In the genomic region with DNA sequence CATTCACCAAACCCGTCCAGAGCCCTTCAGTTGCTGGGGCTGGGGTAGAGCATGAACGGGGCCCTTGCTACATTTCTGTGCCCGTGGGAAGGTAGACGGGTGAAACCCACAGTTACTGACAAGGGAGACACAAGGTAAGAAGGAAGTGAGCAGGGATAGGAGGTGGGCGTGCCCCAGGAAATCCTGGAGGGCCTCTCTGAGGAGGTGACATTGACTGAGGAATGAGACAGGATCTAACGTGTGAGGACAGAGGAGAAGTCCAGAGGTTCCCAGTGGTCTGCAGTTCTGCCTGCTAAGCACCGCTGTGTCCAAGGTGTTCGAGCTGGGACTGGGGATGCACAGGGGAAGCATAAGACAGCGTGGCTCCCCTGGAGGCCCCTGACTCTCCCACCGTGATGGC, we compare ENCODE assay signal across 21 cellular contexts.
A peak's percentile ranks its signal among the peaks of the same experiment; 100 is the strongest.
DNase-seq lines count a peak whose midpoint lies in the region; ATAC-seq, FAIRE-seq and TF ChIP-seq lines count a peak whose summit lies in the region.
"Had no signal": no experiment of that assay in that cellular context is flagged by ENCODE, and none has a peak within 500 bp of the region (broad histone marks: within the 10 kb centered on the region; RNA-seq: fewer than 3 reads in every experiment).

No MANE protein-coding gene starts in this region.

- TF ChIP-seq CTCF in natural killer cell (IDR thresholded peaks at IDR 0.05) (no peak), K562 (IDR thresholded peaks at IDR 0.05 in 2 of 3, conservative IDR thresholded peaks at IDR 0.05 in 1 of 3; ENCODE audit: insufficient read depth in 2 of 3, low read depth in 1 of 3, low read length in 3 of 3) (no peak), neural crest cell (conservative IDR thresholded peaks at IDR 0.05) (no peak), upper lobe of left lung (IDR thresholded peaks at IDR 0.05) (no peak)

- H3K27me3 Mint-ChIP-seq in natural killer cell treated with Interleukin-12 subunit alpha and Interleukin-12 subunit beta and Interleukin-15 and Interleukin-18, amount 100 ng/mL, for 72 hours = no peaks in the 10 kb centered on the region
- H3K27me3 Mint-ChIP-seq in natural killer cell (ENCODE audit: low read depth in 2 of 2) = no peaks in the 10 kb centered on the region
- no peaks in the 10 kb centered on the region for H3K27me3 Mint-ChIP-seq in neural crest cell (ENCODE audit: low read depth)
- H3K27me3 Mint-ChIP-seq: B cell; CD4-positive, CD25-positive, alpha-beta regulatory T cell had no signal

- peaks cover 15 to 65% of the 10 kb centered on the region in 2 experiments; a peak in 4 of 5 replicates for H3K27me3 ChIP-seq in K562 (ENCODE audit: control insufficient read depth in 2 of 2, insufficient read depth in 2 of 2, low read length in 2 of 2)
- H3K27me3 ChIP-seq in upper lobe of left lung = no peaks in the 10 kb centered on the region
- H3K27me3 ChIP-seq: BLaER1 had no signal

- TF ChIP-seq POLR2A in K562 (conservative IDR thresholded peaks at IDR 0.05) (no peak), upper lobe of left lung (IDR thresholded peaks at IDR 0.05) (no peak)

- H3K4me3 ChIP-seq in K562 (no peak overlapping the region), upper lobe of left lung (no peak overlapping the region)
- H3K4me3 ChIP-seq: BLaER1, GM12878 had no signal

- H3K4me1 Mint-ChIP-seq in natural killer cell treated with Interleukin-12 subunit alpha and Interleukin-12 subunit beta and Interleukin-15 and Interleukin-18, amount 100 ng/mL, for 72 hours (ENCODE audit: low read depth in 2 of 2) = no peaks in the 10 kb centered on the region
- no peaks in the 10 kb centered on the region for H3K4me1 Mint-ChIP-seq in natural killer cell
- peaks cover 4% of the 10 kb centered on the region for H3K4me1 Mint-ChIP-seq in neural crest cell
- H3K4me1 Mint-ChIP-seq: B cell; CD4-positive, CD25-positive, alpha-beta regulatory T cell had no signal

- H3K9me3 ChIP-seq in K562 (replicated peaks; ENCODE audit: control insufficient read depth, insufficient read depth, low read depth, low read length) (no peaks in the 10 kb centered on the region), upper lobe of left lung (no peaks in the 10 kb centered on the region)
- H3K9me3 ChIP-seq: BLaER1 had no signal

- intact Hi-C loops in natural killer cell (cut with micrococcal nuclease) = no loop called here
- intact Hi-C loops in K562 (cut with micrococcal nuclease) = no loop called here

- no peak for TF ChIP-seq EP300 in K562 (IDR thresholded peaks at IDR 0.05; ENCODE audit: low read length)
- TF ChIP-seq EP300 in upper lobe of left lung (IDR thresholded peaks at IDR 0.05) = no peak

- no peaks in the 10 kb centered on the region for H3K79me2 ChIP-seq in K562 (ENCODE audit: control insufficient read depth, insufficient read depth, low read length)

- H3K36me3 ChIP-seq in K562 (ENCODE audit: control insufficient read depth, insufficient read depth, low read length) = no peaks in the 10 kb centered on the region
- no peaks in the 10 kb centered on the region for H3K36me3 ChIP-seq in upper lobe of left lung
- H3K36me3 ChIP-seq: BLaER1 had no signal

- H3K9me3 Mint-ChIP-seq in natural killer cell treated with Interleukin-12 subunit alpha and Interleukin-12 subunit beta and Interleukin-15 and Interleukin-18, amount 100 ng/mL, for 72 hours = peaks cover 3% of the 10 kb centered on the region
- peaks cover 4 to 7% of the 10 kb centered on the region in 2 donors for H3K9me3 Mint-ChIP-seq in natural killer cell
- H3K9me3 Mint-ChIP-seq in neural crest cell = no peaks in the 10 kb centered on the region
- H3K9me3 Mint-ChIP-seq: CD8-positive, alpha-beta T cell had no signal

- no peak overlapping the region for H2AFZ ChIP-seq in K562 (ENCODE audit: low read depth, low read length)

- no peak overlapping the region for H3K4me3 Mint-ChIP-seq in natural killer cell treated with Interleukin-12 subunit alpha and Interleukin-12 subunit beta and Interleukin-15 and Interleukin-18, amount 100 ng/mL, for 72 hours
- H3K4me3 Mint-ChIP-seq in natural killer cell (no peak overlapping the region), neural crest cell (no peak overlapping the region)
- H3K4me3 Mint-ChIP-seq: B cell; CD4-positive, CD25-positive, alpha-beta regulatory T cell; CD8-positive, alpha-beta T cell had no signal

- no peak overlapping the region for H3K9ac ChIP-seq in K562 (ENCODE audit: insufficient read depth in 1 of 2, low read depth in 2 of 2, low read length in 2 of 2)
- H3K9ac ChIP-seq: BLaER1 had no signal

- no peaks in the 10 kb centered on the region for H3K9me1 ChIP-seq in K562 (ENCODE audit: control insufficient read depth, insufficient read depth, low read length)

- no peak overlapping the region for H3K4me2 ChIP-seq in K562 (ENCODE audit: insufficient read depth, low read length)

- peak; percentile 20 for DNase-seq in natural killer cell treated with Interleukin-12 subunit alpha and Interleukin-12 subunit beta and Interleukin-15 and Interleukin-18, amount 100 ng/mL, for 72 hours (ENCODE audit: low spot score)
- DNase-seq in natural killer cell (no peak), K562 (ENCODE audit: extremely low read depth in 1 of 4, low spot score in 3 of 4) (peak in 1 of 4 experiments; percentile 15), neural crest cell (ENCODE audit: low read depth, low spot score) (no peak), GM19239 (ENCODE audit: insufficient read length, low spot score) (no peak), activated gamma-delta T cell (lab: John Stamatoyannopoulos, UW) (no peak), upper lobe of left lung (no peak)
- DNase-seq: CD4-positive, CD25-positive, alpha-beta regulatory T cell; CD8-positive, alpha-beta T cell; DMS 273 treated with DMSO at 0.1 percent for 48 hours; DMS79; EL; GDM1; GOT3; H7; HCEC 1CT had no signal

- H3K4me1 ChIP-seq in K562 (replicated peaks in 1 of 2; ENCODE audit: control insufficient read depth in 2 of 2, insufficient read depth in 2 of 2, low read length in 2 of 2) (no peaks in the 10 kb centered on the region), upper lobe of left lung (no peaks in the 10 kb centered on the region)

- no peak overlapping the region for H3K27ac ChIP-seq in K562 (ENCODE audit: extremely low read depth, low read depth, low read length)
- H3K27ac ChIP-seq in upper lobe of left lung = no peak overlapping the region
- H3K27ac ChIP-seq: BLaER1, C4-2B had no signal

- WGBS in K562 (ENCODE audit: insufficient coverage, low coverage, missing lambda C conversion rate) = 0% methylated on average over 10 of the region's 10 CpGs
- 73 to 77% methylated on average over 10 of the region's 10 CpGs for WGBS in upper lobe of left lung, 2 donors

- BruUV-seq in K562 (replicated peaks; lab: Mats Ljungman, UMichigan) = no TSS peak

- FAIRE-seq in K562 (lab: Jason Lieb, UNC) = no peak
- FAIRE-seq in GM19239 (lab: Jason Lieb, UNC) = no peak
- FAIRE-seq: D721Med, GM12878 had no signal

- TF ChIP-seq RAD21 in K562 (CRISPR knock-in tag; conservative IDR thresholded peaks at IDR 0.05 in 1 of 2, IDR thresholded peaks at IDR 0.05 in 1 of 2) = no peak

- in situ Hi-C loops in K562 (cut with MboI) = no loop called here

- H3K36me3 Mint-ChIP-seq in natural killer cell treated with Interleukin-12 subunit alpha and Interleukin-12 subunit beta and Interleukin-15 and Interleukin-18, amount 100 ng/mL, for 72 hours = no peaks in the 10 kb centered on the region
- no peaks in the 10 kb centered on the region for H3K36me3 Mint-ChIP-seq in natural killer cell
- no peaks in the 10 kb centered on the region for H3K36me3 Mint-ChIP-seq in neural crest cell (ENCODE audit: low read depth)
- H3K36me3 Mint-ChIP-seq: CD4-positive, CD25-positive, alpha-beta regulatory T cell; CD8-positive, alpha-beta T cell had no signal

- no peak for ATAC-seq in natural killer cell treated with Interleukin-12 subunit alpha and Interleukin-12 subunit beta and Interleukin-15 and Interleukin-18, amount 100 ng/mL, for 72 hours
- ATAC-seq in natural killer cell (no peak), K562 (no peak), upper lobe of left lung (ENCODE audit: low FRiP score in 2 of 2) (no peak)
- ATAC-seq: CD8-positive, alpha-beta T cell; GM12878 had no signal

- CTCF ChIA-PET in K562 (lab: Yijun Ruan, JAX; ENCODE audit: low intra/inter-chr PET ratio) = no interaction called here

- POLR2A ChIA-PET in K562 (lab: Yijun Ruan, JAX) = no interaction called here

- H3K27ac Mint-ChIP-seq in natural killer cell treated with Interleukin-12 subunit alpha and Interleukin-12 subunit beta and Interleukin-15 and Interleukin-18, amount 100 ng/mL, for 72 hours = no peak overlapping the region
- H3K27ac Mint-ChIP-seq in natural killer cell = no peak overlapping the region
- H3K27ac Mint-ChIP-seq in neural crest cell (ENCODE audit: unreplicated experiment) = peak overlapping the region; percentile 58
- H3K27ac Mint-ChIP-seq: B cell; CD4-positive, CD25-positive, alpha-beta regulatory T cell; CD8-positive, alpha-beta T cell had no signal

- H4K20me1 ChIP-seq in K562 (replicated peaks; ENCODE audit: control insufficient read depth, insufficient read depth, low read length) = no peaks in the 10 kb centered on the region; the same call in none of the 2 replicates

TF ChIP-seq in K562, 482 proteins besides CTCF, POLR2A, EP300 and RAD21:
- TF ChIP-seq CCNT2 (IDR thresholded peaks at IDR 0.05; ENCODE audit: borderline replicate concordance, extremely low read depth, insufficient read length, low read depth, low read length) (no peak), ZFP36 (IDR thresholded peaks at IDR 0.05; ENCODE audit: low read depth, low read length, partially characterized antibody) (peak; percentile 96), RBM25 (IDR thresholded peaks at IDR 0.05; ENCODE audit: low read depth, low read length, severe bottlenecking) (peak; percentile 54)
TF ChIP-seq in K562: peak in this region for 2.
